24 cellular contexts compared by ENCODE assay signal in the genomic region with DNA sequence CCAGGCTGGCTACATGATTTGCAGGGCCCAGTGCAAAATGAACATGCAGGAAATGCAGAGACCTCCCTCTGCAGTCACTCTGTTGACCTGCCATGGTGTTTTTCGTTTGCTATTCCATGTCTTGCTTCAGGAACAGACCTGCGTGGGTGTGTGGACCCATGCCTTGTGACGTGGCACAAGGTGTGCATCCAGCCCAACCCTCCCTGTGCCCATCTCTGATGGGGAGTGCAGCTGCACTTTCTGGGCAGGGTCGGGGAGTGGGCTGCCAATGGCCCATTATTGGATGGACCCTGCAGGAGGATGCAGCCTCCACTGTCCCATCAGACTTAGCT.
"Had no signal": no experiment of that assay in that cellular context is flagged by ENCODE, and none has a peak within 500 bp of the region (broad histone marks: within the 10 kb centered on the region; RNA-seq: fewer than 3 reads in every experiment).

No MANE protein-coding gene starts in this region.

- H3K4me1 ChIP-seq: colonic mucosa, foreskin keratinocyte, pancreas, prostate gland, uterus had no signal

- H3K27ac ChIP-seq: colonic mucosa, epithelial cell of prostate, foreskin keratinocyte, gastroesophageal sphincter, heart left ventricle, hepatocyte, neutrophil, pancreas, prostate gland, sigmoid colon, spleen, thoracic aorta, tibial nerve, uterus had no signal

- H3K27me3 ChIP-seq: colonic mucosa, foreskin keratinocyte, gastroesophageal sphincter, heart left ventricle, hepatocyte, neutrophil, pancreas, sigmoid colon, spleen, tibial nerve, upper lobe of left lung, uterus had no signal

- H3K9me3 Mint-ChIP-seq: dendritic cell treated with granulocyte-macrophage colony-stimulating factor and Interleukin-4, amounts not matched to agents 40 ng/mL and 50 ng/mL, for 4 days; memory B cell; natural killer cell; stimulated activated naive B cell treated with anti-CD40 and anti-IgM and Interleukin-4, amounts not matched to agents 10 μg/mL and 1 μg/mL and 100 μg/mL, for 72 hours; stimulated activated naive CD8-positive, alpha-beta T cell treated with anti-CD3 and anti-CD28 coated beads, Interleukin-15, Interleukin-2, amounts not matched to agents 100 ng/mL and 50 ng/mL, for 24 hours had no signal

- H3K9me3 ChIP-seq: colonic mucosa, gastroesophageal sphincter, heart left ventricle, neutrophil, pancreas, prostate gland, sigmoid colon, spleen, thoracic aorta, tibial nerve, upper lobe of left lung, uterus had no signal

- FAIRE-seq: kidney, pancreas had no signal

- H3K27me3 Mint-ChIP-seq: memory B cell; stimulated activated naive B cell treated with anti-CD40 and anti-IgM and Interleukin-4, amounts not matched to agents 10 μg/mL and 1 μg/mL and 100 μg/mL, for 72 hours; stimulated activated naive CD8-positive, alpha-beta T cell treated with anti-CD3 and anti-CD28 coated beads, Interleukin-15, Interleukin-2, amounts not matched to agents 100 ng/mL and 50 ng/mL, for 24 hours had no signal

- H3K27ac Mint-ChIP-seq: dendritic cell treated with granulocyte-macrophage colony-stimulating factor and Interleukin-4, amounts not matched to agents 40 ng/mL and 50 ng/mL, for 4 days; endodermal cell; memory B cell; stimulated activated naive CD8-positive, alpha-beta T cell treated with anti-CD3 and anti-CD28 coated beads, Interleukin-15, Interleukin-2, amounts not matched to agents 100 ng/mL and 50 ng/mL, for 24 hours had no signal

- H3K4me3 ChIP-seq: colonic mucosa, gastroesophageal sphincter, heart left ventricle, hepatocyte, lung, pancreas, prostate gland, sigmoid colon, spleen, thoracic aorta, tibial nerve, upper lobe of left lung, uterus had no signal

- H3K4me3 Mint-ChIP-seq: dendritic cell treated with granulocyte-macrophage colony-stimulating factor and Interleukin-4, amounts not matched to agents 40 ng/mL and 50 ng/mL, for 4 days; endodermal cell; memory B cell; natural killer cell; stimulated activated naive B cell treated with anti-CD40 and anti-IgM and Interleukin-4, amounts not matched to agents 10 μg/mL and 1 μg/mL and 100 μg/mL, for 72 hours; stimulated activated naive CD8-positive, alpha-beta T cell treated with anti-CD3 and anti-CD28 coated beads, Interleukin-15, Interleukin-2, amounts not matched to agents 100 ng/mL and 50 ng/mL, for 24 hours had no signal

- H3K36me3 ChIP-seq: colonic mucosa, prostate gland, uterus had no signal

- DNase-seq: colonic mucosa; effector CD8-positive, alpha-beta T cell; endodermal cell; heart left ventricle; kidney; natural killer cell; pancreas; sigmoid colon; stimulated activated naive B cell treated with anti-CD40 and anti-IgM and Interleukin-4, amounts not matched to agents 10 μg/mL and 1 μg/mL and 100 μg/mL, for 72 hours; upper lobe of left lung; uterus had no signal
